9 cellular contexts compared by ENCODE assay signal in the genomic region with DNA sequence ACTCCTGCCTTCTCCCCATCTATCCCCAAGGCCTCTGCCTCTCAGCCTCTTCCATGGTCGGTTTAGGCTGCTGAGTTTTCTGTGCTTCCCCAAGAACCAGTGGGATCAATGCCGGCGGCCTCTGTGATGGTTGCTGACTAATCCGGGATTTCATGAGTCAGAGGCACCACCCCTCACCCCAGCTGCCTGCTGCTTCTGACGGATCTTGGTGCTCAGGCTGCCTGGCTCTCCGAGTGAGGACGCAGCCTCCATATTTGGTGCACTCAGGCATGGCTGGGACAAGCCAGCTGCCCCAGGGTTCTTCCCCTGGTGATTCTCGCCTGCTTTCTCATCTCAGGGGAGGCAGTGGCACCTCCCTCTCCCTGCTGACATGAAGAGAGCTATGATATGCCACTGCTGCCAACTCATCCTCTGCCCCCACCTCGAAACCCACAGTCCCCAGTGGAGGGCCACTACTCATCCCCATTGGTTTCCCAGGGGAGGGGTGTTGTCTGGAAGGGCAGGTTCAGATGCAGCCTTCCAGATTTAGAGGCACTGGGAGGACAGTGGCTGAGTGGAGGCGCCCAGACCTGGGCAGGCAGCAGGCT. TPM values are rescaled to one million over a fixed set of nuclear protein-coding genes. Genes with fewer than 3 reads are reported as not detected.
A peak's percentile ranks its signal among the peaks of the same experiment; 100 is the strongest.
DNase-seq lines count a peak whose midpoint lies in the region; ATAC-seq, FAIRE-seq and TF ChIP-seq lines count a peak whose summit lies in the region.
"Had no signal": no experiment of that assay in that cellular context is flagged by ENCODE, and none has a peak within 500 bp of the region (broad histone marks: within the 10 kb centered on the region; RNA-seq: fewer than 3 reads in every experiment).

No MANE protein-coding gene starts in this region.

- peak; percentile 3 to 35 for DNase-seq in SHP77 (lab: John Stamatoyannopoulos, UW)
- no peak for DNase-seq in SHP77 treated with DMSO at 0.1 percent for 48 hours (lab: John Stamatoyannopoulos, UW)
- peak in 1 of 3 donors; percentile 81 for DNase-seq in Peyer's patch
- peak; percentile 79 for DNase-seq in endothelial cell of umbilical vein (ENCODE audit: low read depth, low spot score)
- peak; percentile 65 for DNase-seq in putamen (ENCODE audit: low spot score)
- no peak for DNase-seq in NCI-H2107 (lab: John Stamatoyannopoulos, UW)
- DNase-seq in central memory CD4-positive, alpha-beta T cell = no peak

- H3K4me3 ChIP-seq in Peyer's patch (no peak overlapping the region), endothelial cell of umbilical vein (replicated peaks in 1 of 3; ENCODE audit: insufficient read depth in 1 of 3, low read depth in 1 of 3, low read length in 3 of 3) (no peak overlapping the region)

- H3K4me2 ChIP-seq in endothelial cell of umbilical vein (ENCODE audit: insufficient read depth, low read length) = no peak overlapping the region

- peak; percentile 93 for FAIRE-seq in endothelial cell of umbilical vein (lab: Jason Lieb, UNC)

- TF ChIP-seq CTCF in Peyer's patch (IDR thresholded peaks at IDR 0.05) (no peak), endothelial cell of umbilical vein (IDR thresholded peaks at IDR 0.05; ENCODE audit: extremely low read depth in 1 of 2, insufficient read depth in 1 of 2, low read depth in 1 of 2, low read length in 2 of 2) (no peak)

- H3K27me3 ChIP-seq in Peyer's patch (no peaks in the 10 kb centered on the region), endothelial cell of umbilical vein (ENCODE audit: control insufficient read depth in 2 of 2, insufficient read depth in 2 of 2, low read length in 2 of 2) (no peaks in the 10 kb centered on the region)

- no peaks in the 10 kb centered on the region for H3K9me1 ChIP-seq in endothelial cell of umbilical vein (replicated peaks; ENCODE audit: control insufficient read depth, extremely low read depth, insufficient read depth, low read length)

- CTCF ChIA-PET in endothelial cell of umbilical vein (lab: Charles Lee) = interaction anchor here (1.1 to 2.8 kb wide), 4 partner anchors 14 to 37 kb away, joined by 4 to 12 read pairs (median 6); partner anchors contain the start of genes NPDC1 and SAPCD2

- dilution Hi-C loops in endothelial cell of umbilical vein (cut with MboI; ENCODE audit: extremely low pct_ligation_motif_present, low sequenced_read_pairs) = no loop called here

- no TSS peak for BruUV-seq in endothelial cell of umbilical vein (replicated peaks; lab: Mats Ljungman, UMichigan)

- H3K27ac ChIP-seq in Peyer's patch = peak overlapping the region; percentile 1 to 46 (median 23)
- peak overlapping the region; percentile 46 for H3K27ac ChIP-seq in endothelial cell of umbilical vein (ENCODE audit: insufficient read depth, low read depth, low read length)
- H3K27ac ChIP-seq: C4-2B had no signal

- no peaks in the 10 kb centered on the region for H3K9me3 ChIP-seq in Peyer's patch
- H3K9me3 ChIP-seq in endothelial cell of umbilical vein (replicated peaks; ENCODE audit: control insufficient read depth, insufficient read depth, low read length) = no peaks in the 10 kb centered on the region

- H3K36me3 ChIP-seq in Peyer's patch (peaks cover 0 to 19% (median 0%) of the 10 kb centered on the region in 3 donors), endothelial cell of umbilical vein (ENCODE audit: control insufficient read depth in 2 of 2, extremely low read depth in 1 of 2, insufficient read depth in 2 of 2, low read length in 2 of 2) (peaks cover 0 to 32% of the 10 kb centered on the region in 2 experiments)

- no peak overlapping the region for H2AFZ ChIP-seq in endothelial cell of umbilical vein (ENCODE audit: low read depth, low read length)

- intact Hi-C loops in endothelial cell of umbilical vein (cut with micrococcal nuclease) = no loop called here

- H3K4me1 ChIP-seq in Peyer's patch (peaks cover 5 to 41% (median 13%) of the 10 kb centered on the region in 4 donors), endothelial cell of umbilical vein (ENCODE audit: control insufficient read depth, extremely low read depth, insufficient read depth, low read length) (peaks cover 29% of the 10 kb centered on the region)

- TF ChIP-seq POLR2A in Peyer's patch (IDR thresholded peaks at IDR 0.05) = no peak
- TF ChIP-seq POLR2A in endothelial cell of umbilical vein (IDR thresholded peaks at IDR 0.05; ENCODE audit: low read depth, low read length) = no peak

- H3K79me2 ChIP-seq in endothelial cell of umbilical vein (ENCODE audit: control insufficient read depth, insufficient read depth, low read length) = peaks cover under 1% of the 10 kb centered on the region

- no peak for ATAC-seq in HG02870 (IDR thresholded peaks at IDR 0.05; ENCODE audit: unreplicated experiment)

- H4K20me1 ChIP-seq in endothelial cell of umbilical vein (replicated peaks; ENCODE audit: control insufficient read depth, extremely low read depth, insufficient read depth, low read length) = no peaks in the 10 kb centered on the region

- H3K9ac ChIP-seq in endothelial cell of umbilical vein (replicated peaks; ENCODE audit: extremely low read depth, insufficient read depth, low read length) = no peak overlapping the region

- POLR2A ChIA-PET in endothelial cell of umbilical vein (lab: Charles Lee) = no interaction called here

TF ChIP-seq in endothelial cell of umbilical vein, 7 proteins besides CTCF, POLR2A, EP300 and RAD21:
- TF ChIP-seq JUN (IDR thresholded peaks at IDR 0.05; ENCODE audit: borderline replicate concordance, insufficient read depth, insufficient read length, low read depth) (peak; percentile 63), FOS (IDR thresholded peaks at IDR 0.05; ENCODE audit: borderline replicate concordance, insufficient read depth, low read length) (peak; percentile 92), POLR2AphosphoS5 (IDR thresholded peaks at IDR 0.05; ENCODE audit: insufficient read depth, low read depth, low read length) (peak; percentile 70), GATA2 (IDR thresholded peaks at IDR 0.05; ENCODE audit: insufficient read depth, insufficient read length, low read depth, low read length) (no peak)

RNA-seq across cellular contexts. Expression of gene MAN1B1, which starts 3.3 kb away (rescaled TPM):
- total RNA-seq in Peyer's patch = 10 to 100 TPM; 42.7 to 74.7 (median 61.0) TPM
- total RNA-seq in endothelial cell of umbilical vein = 67.7 and 75.3 TPM in 2 replicates
- polyA plus RNA-seq in endothelial cell of umbilical vein = 81.0 and 83.3 TPM in 2 replicates
- 58.6 and 65.6 TPM in 2 replicates for polyA plus RNA-seq in endothelial cell of umbilical vein (2011; cell fraction: cytosol; rRNA removed)
- 118 and 127 TPM in 2 replicates for polyA plus RNA-seq in endothelial cell of umbilical vein (2011; cell fraction: nucleus; rRNA removed)
- 52.1 and 66.1 TPM in 2 replicates for polyA plus RNA-seq in endothelial cell of umbilical vein (2012)
- 69.3 and 85.8 TPM in 2 replicates for polyA minus RNA-seq in endothelial cell of umbilical vein
- polyA minus RNA-seq in endothelial cell of umbilical vein (2011; cell fraction: cytosol; rRNA and poly(A)+ RNA removed) = 35.2 TPM
- 36.4 and 41.0 TPM in 2 replicates for polyA minus RNA-seq in endothelial cell of umbilical vein (2011; cell fraction: nucleus; rRNA and poly(A)+ RNA removed)

RNA-seq across cellular contexts. Expression of gene UAP1L1, which starts 6.2 kb away (rescaled TPM):
- total RNA-seq in Peyer's patch (10 to 100 TPM in 1 of 4 donors, 1 to 10 TPM in 3; 4.9 to 15.7 (median 6.6) TPM), endothelial cell of umbilical vein (38.1 and 41.7 TPM in 2 replicates)
- 26.0 and 31.0 TPM in 2 replicates for polyA plus RNA-seq in endothelial cell of umbilical vein
- 9.6 and 12.4 TPM in 2 replicates for polyA plus RNA-seq in endothelial cell of umbilical vein (2011; cell fraction: cytosol; rRNA removed)
- polyA plus RNA-seq in endothelial cell of umbilical vein (2011; cell fraction: nucleus; rRNA removed) = 78.3 and 99.1 TPM in 2 replicates
- polyA plus RNA-seq in endothelial cell of umbilical vein (2012) = 15.9 and 21.8 TPM in 2 replicates
- polyA minus RNA-seq in endothelial cell of umbilical vein = 14.5 and 17.0 TPM in 2 replicates
- polyA minus RNA-seq in endothelial cell of umbilical vein (2011; cell fraction: cytosol; rRNA and poly(A)+ RNA removed) = 1.2 TPM
- 10.9 and 17.4 TPM in 2 replicates for polyA minus RNA-seq in endothelial cell of umbilical vein (2011; cell fraction: nucleus; rRNA and poly(A)+ RNA removed)

RNA-seq across cellular contexts. Expression of gene SAPCD2, which starts 13.2 kb away (rescaled TPM):
- total RNA-seq in Peyer's patch = 10 to 100 TPM in 1 of 4 donors, 1 to 10 TPM in 3; 5.6 to 12.4 (median 7.9) TPM
- total RNA-seq in endothelial cell of umbilical vein = 24.3 and 27.8 TPM in 2 replicates
- polyA plus RNA-seq in endothelial cell of umbilical vein = 11.5 and 13.2 TPM in 2 replicates
- polyA plus RNA-seq in endothelial cell of umbilical vein (2011; cell fraction: cytosol; rRNA removed) = 13.1 and 17.1 TPM in 2 replicates
- 10.8 and 13.8 TPM in 2 replicates for polyA plus RNA-seq in endothelial cell of umbilical vein (2011; cell fraction: nucleus; rRNA removed)
- polyA plus RNA-seq in endothelial cell of umbilical vein (2012) = 8.2 and 11.9 TPM in 2 replicates
- polyA minus RNA-seq in endothelial cell of umbilical vein = 5.1 and 6.9 TPM in 2 replicates
- polyA minus RNA-seq in endothelial cell of umbilical vein (2011; cell fraction: cytosol; rRNA and poly(A)+ RNA removed) = 45.6 TPM
- 4.0 and 4.3 TPM in 2 replicates for polyA minus RNA-seq in endothelial cell of umbilical vein (2011; cell fraction: nucleus; rRNA and poly(A)+ RNA removed)

RNA-seq across cellular contexts. Expression of gene ENTPD2, which starts 29.6 kb away (rescaled TPM):
- total RNA-seq in Peyer's patch (10 to 100 TPM in 3 of 4 donors, 1 to 10 TPM in 1; 5.0 to 53.8 (median 28.9) TPM), endothelial cell of umbilical vein (not detected in 2 replicates)
- 0.03 TPM in 1 of 2 replicates, not detected in the other for polyA plus RNA-seq in endothelial cell of umbilical vein
- 0.05 TPM in 1 of 2 replicates, not detected in the other for polyA plus RNA-seq in endothelial cell of umbilical vein (2011; cell fraction: cytosol; rRNA removed)
- polyA plus RNA-seq in endothelial cell of umbilical vein (2011; cell fraction: nucleus; rRNA removed) = not detected in 2 replicates
- polyA plus RNA-seq in endothelial cell of umbilical vein (2012) = not detected in 2 replicates
- polyA minus RNA-seq in endothelial cell of umbilical vein = 0.08 TPM in 1 of 2 replicates, not detected in the other
- polyA minus RNA-seq in endothelial cell of umbilical vein (2011; cell fraction: cytosol; rRNA and poly(A)+ RNA removed) = not detected
- polyA minus RNA-seq in endothelial cell of umbilical vein (2011; cell fraction: nucleus; rRNA and poly(A)+ RNA removed) = not detected in 2 replicates

RNA-seq across cellular contexts. Expression of gene DPP7, which starts 31.0 kb away (rescaled TPM):
- total RNA-seq in Peyer's patch (100 to 1,000 TPM in 1 of 4 donors, 10 to 100 TPM in 3; 44.7 to 177 (median 76.7) TPM), endothelial cell of umbilical vein (118 and 149 TPM in 2 replicates)
- 200 and 247 TPM in 2 replicates for polyA plus RNA-seq in endothelial cell of umbilical vein
- 53.5 and 90.0 TPM in 2 replicates for polyA plus RNA-seq in endothelial cell of umbilical vein (2011; cell fraction: cytosol; rRNA removed)
- polyA plus RNA-seq in endothelial cell of umbilical vein (2011; cell fraction: nucleus; rRNA removed) = 303 and 309 TPM in 2 replicates
- 70.8 and 123 TPM in 2 replicates for polyA plus RNA-seq in endothelial cell of umbilical vein (2012)
- 39.8 and 54.6 TPM in 2 replicates for polyA minus RNA-seq in endothelial cell of umbilical vein
- 69.1 TPM for polyA minus RNA-seq in endothelial cell of umbilical vein (2011; cell fraction: cytosol; rRNA and poly(A)+ RNA removed)
- polyA minus RNA-seq in endothelial cell of umbilical vein (2011; cell fraction: nucleus; rRNA and poly(A)+ RNA removed) = 27.5 and 54.6 TPM in 2 replicates

Comparison
In these comparisons a context has a peak if more than half of its experiments do, and no peak if none do; other contexts are left out.
1. DNase-seq: peak in SHP77 (2 of 2), endothelial cell of umbilical vein (single experiment) and putamen (single experiment); none in SHP77 treated with DMSO at 0.1 percent for 48 hours (single experiment), NCI-H2107 (single experiment) and central memory CD4-positive, alpha-beta T cell (single experiment).